ENCODE assay signal across 1 cellular context in the genomic region with DNA sequence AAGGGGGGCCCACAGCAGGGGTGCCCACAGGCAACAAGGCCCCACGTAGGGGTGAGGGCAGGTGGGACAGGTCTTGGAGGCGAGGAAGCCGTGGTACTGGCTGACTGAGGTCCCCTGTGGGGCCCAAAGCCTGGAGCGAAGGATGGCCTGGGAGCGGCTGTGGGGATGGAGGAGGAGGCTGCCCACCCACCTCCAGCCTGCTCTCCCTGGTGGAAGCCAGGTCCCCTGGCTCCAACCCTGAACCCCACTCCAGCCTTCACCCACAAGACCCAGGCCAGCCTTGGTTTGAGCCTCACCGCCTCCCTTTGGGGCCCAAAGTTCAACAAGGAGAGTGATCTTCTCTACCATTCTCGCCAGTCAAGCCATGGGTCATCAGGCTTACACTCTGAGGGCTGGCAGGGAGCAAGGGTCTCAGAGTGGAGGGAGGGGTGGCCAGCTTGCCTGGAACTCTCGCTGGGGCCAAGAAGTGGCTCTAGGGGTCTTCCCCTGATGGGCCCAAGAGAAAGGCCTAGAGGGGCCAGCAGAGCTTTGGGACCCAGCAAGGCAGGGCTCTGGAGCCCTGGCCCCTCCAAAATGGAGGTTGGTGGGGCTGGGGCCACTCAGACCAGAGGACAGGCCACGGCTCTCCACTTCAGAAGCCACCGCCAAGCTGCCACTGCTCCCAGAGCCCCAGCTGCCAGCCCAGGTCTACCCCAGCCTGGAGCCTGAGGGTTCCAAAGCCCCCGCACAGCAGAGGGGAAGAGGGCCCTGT.
TF ChIP-seq lines count a peak whose summit lies in the region.

No MANE protein-coding gene starts in this region.

TF ChIP-seq in HepG2, 621 proteins besides CTCF, POLR2A, EP300 and RAD21:
- TF ChIP-seq ZNF768 (CRISPR knock-in tag; IDR thresholded peaks at IDR 0.05) (no peak), RFX5 (IDR thresholded peaks at IDR 0.05; ENCODE audit: low read depth, low read length) (no peak), SMAD9 (CRISPR knock-in tag; IDR thresholded peaks at IDR 0.05) (no peak), MIER3 (CRISPR knock-in tag; IDR thresholded peaks at IDR 0.05; ENCODE audit: borderline replicate concordance) (no peak), GATAD2A (CRISPR knock-in tag; IDR thresholded peaks at IDR 0.05) (no peak), TBP (CRISPR knock-in tag; IDR thresholded peaks at IDR 0.05) (no peak), ELF1 (CRISPR knock-in tag; IDR thresholded peaks at IDR 0.05) (no peak), ELF4 (CRISPR knock-in tag; IDR thresholded peaks at IDR 0.05; ENCODE audit: borderline replicate concordance) (no peak), ZNF644 (CRISPR knock-in tag; IDR thresholded peaks at IDR 0.05; ENCODE audit: low read depth) (no peak), DNMT1 (CRISPR knock-in tag; IDR thresholded peaks at IDR 0.05) (no peak), ZNF629 (CRISPR knock-in tag; conservative IDR thresholded peaks at IDR 0.05) (no peak), PLRG1 (conservative IDR thresholded peaks at IDR 0.05) (no peak), ZNF282 (IDR thresholded peaks at IDR 0.05; ENCODE audit: partially characterized antibody) (no peak), ZBTB42 (CRISPR knock-in tag; IDR thresholded peaks at IDR 0.05) (no peak), ZNF501 (CRISPR knock-in tag; IDR thresholded peaks at IDR 0.05) (no peak), MATR3 (CRISPR knock-in tag; IDR thresholded peaks at IDR 0.05) (no peak)
- TF ChIP-seq, protein P1, sequence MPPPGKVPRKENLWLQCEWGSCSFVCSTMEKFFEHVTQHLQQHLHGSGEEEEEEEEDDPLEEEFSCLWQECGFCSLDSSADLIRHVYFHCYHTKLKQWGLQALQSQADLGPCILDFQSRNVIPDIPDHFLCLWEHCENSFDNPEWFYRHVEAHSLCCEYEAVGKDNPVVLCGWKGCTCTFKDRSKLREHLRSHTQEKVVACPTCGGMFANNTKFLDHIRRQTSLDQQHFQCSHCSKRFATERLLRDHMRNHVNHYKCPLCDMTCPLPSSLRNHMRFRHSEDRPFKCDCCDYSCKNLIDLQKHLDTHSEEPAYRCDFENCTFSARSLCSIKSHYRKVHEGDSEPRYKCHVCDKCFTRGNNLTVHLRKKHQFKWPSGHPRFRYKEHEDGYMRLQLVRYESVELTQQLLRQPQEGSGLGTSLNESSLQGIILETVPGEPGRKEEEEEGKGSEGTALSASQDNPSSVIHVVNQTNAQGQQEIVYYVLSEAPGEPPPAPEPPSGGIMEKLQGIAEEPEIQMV (CRISPR knock-in tag; IDR thresholded peaks at IDR 0.05; ENCODE audit: low read depth), result no peak
- TF ChIP-seq, protein P2, sequence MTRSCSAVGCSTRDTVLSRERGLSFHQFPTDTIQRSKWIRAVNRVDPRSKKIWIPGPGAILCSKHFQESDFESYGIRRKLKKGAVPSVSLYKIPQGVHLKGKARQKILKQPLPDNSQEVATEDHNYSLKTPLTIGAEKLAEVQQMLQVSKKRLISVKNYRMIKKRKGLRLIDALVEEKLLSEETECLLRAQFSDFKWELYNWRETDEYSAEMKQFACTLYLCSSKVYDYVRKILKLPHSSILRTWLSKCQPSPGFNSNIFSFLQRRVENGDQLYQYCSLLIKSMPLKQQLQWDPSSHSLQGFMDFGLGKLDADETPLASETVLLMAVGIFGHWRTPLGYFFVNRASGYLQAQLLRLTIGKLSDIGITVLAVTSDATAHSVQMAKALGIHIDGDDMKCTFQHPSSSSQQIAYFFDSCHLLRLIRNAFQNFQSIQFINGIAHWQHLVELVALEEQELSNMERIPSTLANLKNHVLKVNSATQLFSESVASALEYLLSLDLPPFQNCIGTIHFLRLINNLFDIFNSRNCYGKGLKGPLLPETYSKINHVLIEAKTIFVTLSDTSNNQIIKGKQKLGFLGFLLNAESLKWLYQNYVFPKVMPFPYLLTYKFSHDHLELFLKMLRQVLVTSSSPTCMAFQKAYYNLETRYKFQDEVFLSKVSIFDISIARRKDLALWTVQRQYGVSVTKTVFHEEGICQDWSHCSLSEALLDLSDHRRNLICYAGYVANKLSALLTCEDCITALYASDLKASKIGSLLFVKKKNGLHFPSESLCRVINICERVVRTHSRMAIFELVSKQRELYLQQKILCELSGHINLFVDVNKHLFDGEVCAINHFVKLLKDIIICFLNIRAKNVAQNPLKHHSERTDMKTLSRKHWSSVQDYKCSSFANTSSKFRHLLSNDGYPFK (CRISPR knock-in tag; IDR thresholded peaks at IDR 0.05; ENCODE audit: borderline replicate concordance), result no peak
